8 cellular contexts compared by ENCODE assay signal in the genomic region with DNA sequence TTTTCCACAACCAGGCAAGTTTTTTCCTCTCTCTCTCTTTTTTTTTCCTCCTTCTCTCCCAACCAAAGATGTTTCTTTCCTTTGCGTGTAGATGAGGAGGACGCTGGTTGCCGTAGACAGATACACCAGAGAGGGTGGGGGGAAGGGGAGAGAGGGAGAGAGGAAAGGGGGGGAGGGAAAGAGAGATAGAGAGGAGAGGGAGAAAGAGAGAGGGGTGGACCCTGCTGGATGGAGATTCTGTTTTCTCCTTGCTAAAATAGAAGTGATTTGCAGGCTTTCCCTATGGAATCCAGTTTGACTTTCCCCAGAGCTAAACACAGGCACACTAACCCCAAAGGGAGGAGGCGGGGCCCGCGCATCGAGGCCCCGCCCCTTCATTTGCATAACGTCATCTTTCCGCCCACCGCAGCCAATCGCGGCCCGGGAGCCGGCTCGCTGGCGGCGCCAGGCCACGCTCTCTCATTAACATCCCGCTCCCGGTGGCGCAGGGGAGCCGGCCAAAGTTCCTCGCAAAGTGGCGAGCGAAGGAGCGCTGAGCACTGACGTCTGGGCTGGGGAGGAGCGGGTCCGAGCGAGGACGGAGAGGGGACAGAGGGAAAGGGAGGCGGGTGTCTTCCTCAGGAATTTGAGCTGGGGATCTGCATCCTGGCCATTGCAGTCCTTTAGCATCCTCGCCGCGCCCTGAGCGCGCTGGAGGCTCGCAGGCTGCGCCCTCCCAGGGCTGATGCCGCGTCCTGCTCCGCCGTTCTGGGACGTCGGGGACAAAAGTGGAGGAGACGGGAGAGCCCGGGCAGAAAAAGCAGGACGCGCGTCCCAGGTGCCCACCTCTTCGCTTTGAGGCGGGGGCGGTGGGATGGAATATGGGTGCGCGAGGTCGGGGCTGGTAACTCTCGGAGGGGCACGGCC. TPM values are rescaled to one million over a fixed set of nuclear protein-coding genes. Genes with fewer than 3 reads are reported as not detected.
DNase-seq lines count a peak whose midpoint lies in the region; TF ChIP-seq lines count a peak whose summit lies in the region.

No MANE protein-coding gene starts in this region.

- no peaks in the 10 kb centered on the region for H4K20me1 ChIP-seq in OCI-LY7 (ENCODE audit: insufficient read depth, low read length)

- BruUV-seq in OCI-LY7 (replicated peaks; lab: Mats Ljungman, UMichigan) = TSS peak; percentile 48

- 1 to 3% (median 2%) methylated on average over 39 to 59 of the region's 59 CpGs for WGBS in stomach, 5 donors

- CTCF ChIA-PET in OCI-LY7 (lab: Charles Lee; ENCODE audit: unreplicated experiment) = no interaction called here

- H3K4me3 ChIP-seq in OCI-LY7 (ENCODE audit: low read depth, low read length, poor library complexity, severe bottlenecking) (peak overlapping the region; percentile 94), foreskin fibroblast (ENCODE audit: low read depth in 1 of 2, low read length in 2 of 2) (peak overlapping the region; percentile 71 to 88), neuron (ENCODE audit: low read length) (peak overlapping the region; percentile 73), stomach (peak overlapping the region; percentile 44 to 58 (median 52))

- H2AFZ ChIP-seq in OCI-LY7 (ENCODE audit: low read length) (no peak overlapping the region), neuron (ENCODE audit: low read depth, low read length) (peak overlapping the region; percentile 77)

- H3K4me1 ChIP-seq in OCI-LY7 (ENCODE audit: insufficient read depth, low read length, poor library complexity, severe bottlenecking) (peaks cover 50% of the 10 kb centered on the region), neuron (ENCODE audit: insufficient read depth, low read length) (peaks cover 27% of the 10 kb centered on the region), stomach (peaks cover 14 to 67% (median 52%) of the 10 kb centered on the region in 4 donors)

- H3K27me3 ChIP-seq in neuron (ENCODE audit: insufficient read depth, low read length) (no peaks in the 10 kb centered on the region), stomach (peaks cover 18 to 100% (median 74%) of the 10 kb centered on the region in 3 donors)

- POLR2A ChIA-PET in OCI-LY7 (lab: Charles Lee) = interaction anchor here (0.6 to 3.0 kb wide), 9 partner anchors 12 to 326 kb away, joined by 3 to 14 read pairs (median 4); no protein-coding TSS in a partner anchor

- H3K9me2 ChIP-seq in OCI-LY7 (ENCODE audit: insufficient read depth, low read length) = no peaks in the 10 kb centered on the region

- H3K9me3 ChIP-seq in OCI-LY7 (ENCODE audit: low read length) (no peaks in the 10 kb centered on the region), neuron (ENCODE audit: low read length) (no peaks in the 10 kb centered on the region), stomach (no peaks in the 10 kb centered on the region)

- H3K36me3 ChIP-seq in OCI-LY7 (ENCODE audit: insufficient read depth, low read length) = peaks cover 8% of the 10 kb centered on the region; the same call in 1 of the 2 replicates
- peaks cover 9% of the 10 kb centered on the region for H3K36me3 ChIP-seq in neuron (ENCODE audit: insufficient read depth, low read length)
- H3K36me3 ChIP-seq in stomach = no peaks in the 10 kb centered on the region

- TF ChIP-seq CTCF in GM20000 (IDR thresholded peaks at IDR 0.05; ENCODE audit: extremely low read depth, missing control alignments) (no peak), OCI-LY7 (conservative IDR thresholded peaks at IDR 0.05; ENCODE audit: low read length) (0 out of 2 replicates have a peak, but pooled peaks have one; percentile 18), foreskin fibroblast (IDR thresholded peaks at IDR 0.05; ENCODE audit: low read depth, low read length) (no peak), stomach (IDR thresholded peaks at IDR 0.05) (no peak)

- peak overlapping the region; percentile 90 for H3K27ac ChIP-seq in OCI-LY7 (ENCODE audit: low read depth, low read length, poor library complexity, severe bottlenecking)
- peak overlapping the region in 4 of 5 donors; percentile 65 to 85 (median 80) for H3K27ac ChIP-seq in stomach

- TF ChIP-seq POLR2A in stomach (IDR thresholded peaks at IDR 0.05) = no peak

- intact Hi-C loops in OCI-LY7 (cut with micrococcal nuclease; ENCODE audit: unreplicated experiment) (loop anchor here (1.0 to 5.0 kb wide), 6 partner anchors 89 to 818 kb away; no protein-coding TSS in a partner anchor), stomach (cut with DNase I; ENCODE audit: low total_unique reads) (loop anchor here (10.0 kb wide), 2 partner anchors 925 to 1025 kb away; no protein-coding TSS in a partner anchor)

- peaks cover 47% of the 10 kb centered on the region for H3K79me2 ChIP-seq in OCI-LY7 (ENCODE audit: insufficient read depth, low read depth, low read length)

- no peak for TF ChIP-seq EP300 in stomach (IDR thresholded peaks at IDR 0.05)

- DNase-seq in COLO668 (lab: John Stamatoyannopoulos, UW; ENCODE audit: unreplicated experiment) (peak; percentile 47), GM20000 (ENCODE audit: low spot score) (peak; percentile 92), HS-5 (ENCODE audit: low read depth) (peak; percentile 84), OCI-LY7 (ENCODE audit: low spot score) (peak; percentile 93), foreskin fibroblast (peak; percentile 93 to 98), stomach (peak; percentile 79)
- peak; percentile 71 for DNase-seq in activated effector memory CD4-positive, alpha-beta T cell treated with Interleukin-2 at 50 U/mL for 16 hours

- H3K4me2 ChIP-seq in OCI-LY7 (ENCODE audit: low read length) = peak overlapping the region; percentile 98

RNA-seq across cellular contexts. Expression of a gene that starts 0.6 kb away (rescaled TPM):
- 20.3 and 26.3 TPM in 2 replicates for total RNA-seq in OCI-LY7 (2014; rRNA removed; shearing (Covaris generic))
- total RNA-seq in OCI-LY7 (2022) (43.1 and 47.1 TPM in 2 replicates), stomach (10 to 100 TPM in 3 of 5 donors, 1 to 10 TPM in 2; 8.4 to 70.6 (median 18.0) TPM)
- polyA plus RNA-seq in stomach = 1 to 10 TPM; 1.8 to 1.9 (median 1.9) TPM

Comparison
In these comparisons a context has a peak if more than half of its experiments do, and no peak if none do; other contexts are left out.
1. Peak in every context shown above with its lines: DNase-seq, H3K4me3 ChIP-seq and H3K27ac ChIP-seq.